11 cellular contexts compared by ENCODE assay signal in genomic region chr5:95729115-95730010, GRCh38. TPM values are rescaled to one million over a fixed set of nuclear protein-coding genes. Genes with fewer than 3 reads are reported as not detected.
DNase-seq lines count a peak whose midpoint lies in the region; ATAC-seq and TF ChIP-seq lines count a peak whose summit lies in the region.
"Had no signal": no experiment of that assay in that cellular context is flagged by ENCODE, and none has a peak within 500 bp of the region (broad histone marks: within the 10 kb centered on the region; RNA-seq: fewer than 3 reads in every experiment).

No MANE protein-coding gene starts in this region.

- TF ChIP-seq CTCF in heart right ventricle (IDR thresholded peaks at IDR 0.05) (no peak), transverse colon (IDR thresholded peaks at IDR 0.05) (no peak)

- DNase-seq in heart right ventricle: no peak
- DNase-seq in right cardiac atrium: no peak
- DNase-seq in naive thymus-derived CD4-positive, alpha-beta T cell: no peak
- no peak for DNase-seq in transverse colon
- DNase-seq in NCI-H2227 (lab: John Stamatoyannopoulos, UW; ENCODE audit: unreplicated experiment): no peak
- no peak for DNase-seq in activated CD4-positive, alpha-beta memory T cell treated with anti-CD3 and anti-CD28 coated beads for 36 hours
- DNase-seq in aorta: no peak
- DNase-seq: activated CD4-positive, CD25-positive, alpha-beta regulatory T cell; activated naive CD8-positive, alpha-beta T cell treated with anti-CD3 and anti-CD28 coated beads, Interleukin-2, amount 50 U/mL, for 24 hours; NCI-H1436 had no signal

- peaks cover 6 to 77% (median 9%) of the 10 kb centered on the region in 5 donors for H3K27me3 Mint-ChIP-seq in naive thymus-derived CD4-positive, alpha-beta T cell
- H3K27me3 Mint-ChIP-seq in activated CD4-positive, alpha-beta memory T cell treated with anti-CD3 and anti-CD28 coated beads for 36 hours: peaks cover 38% of the 10 kb centered on the region

- H3K27ac ChIP-seq in heart right ventricle (peak overlapping the region in 8 of 10 donors; percentile 2 to 97 (median 93)), right cardiac atrium (ENCODE audit: low read length) (no peak overlapping the region), angular gyrus (ENCODE audit: low read depth, low read length) (peak overlapping the region; percentile 90), transverse colon (peak overlapping the region; percentile 93 to 95 (median 94)), aorta (ENCODE audit: low read depth in 1 of 2, low read length in 2 of 2) (no peak overlapping the region)
- H3K27ac ChIP-seq in naive thymus-derived CD4-positive, alpha-beta T cell (ENCODE audit: low read depth, low read length): no peak overlapping the region

- no peak for TF ChIP-seq EP300 in transverse colon (IDR thresholded peaks at IDR 0.05; ENCODE audit: low read depth)

- no peak for ATAC-seq in heart right ventricle
- no peak for ATAC-seq in right cardiac atrium
- ATAC-seq in naive thymus-derived CD4-positive, alpha-beta T cell: no peak
- no peak for ATAC-seq in aorta (ENCODE audit: low FRiP score)

- WGBS in heart right ventricle, 2 donors: 93 to 95% methylated on average over 8 of the region's 8 CpGs
- WGBS in right cardiac atrium: 93% methylated on average over 8 of the region's 8 CpGs
- 89 to 96% methylated on average over 6 to 8 of the region's 8 CpGs for WGBS in transverse colon (ENCODE audit: low coverage in 1 of 2), 2 donors
- WGBS in aorta, 2 donors: 97% methylated on average over 8 of the region's 8 CpGs

- intact Hi-C loops in heart right ventricle (cut with DNase I) (loop anchor here (2.0 to 10.0 kb wide), 7 partner anchors 43 to 118 kb away; partner anchors contain the start of gene RFESD (in 3 of the 10)), right cardiac atrium (cut with DNase I) (loop anchor here (5.0 to 10.0 kb wide), 4 partner anchors 62 to 82 kb away; partner anchors contain the start of gene RFESD (in 1 of the 4)), transverse colon (cut with DNase I; ENCODE audit: low total_unique reads) (loop anchor here (10.0 kb wide), 1 partner anchor 65 kb away; no protein-coding TSS in a partner anchor), aorta (cut with DNase I) (loop anchor here in 1 of 2 donors (5.0 to 10.0 kb wide), 2 partner anchors 65 to 118 kb away; no protein-coding TSS in a partner anchor)
- intact Hi-C loops in naive thymus-derived CD4-positive, alpha-beta T cell (cut with micrococcal nuclease): loop anchor here (2.0 to 5.0 kb wide), 6 partner anchors 31 to 175 kb away; partner anchors contain the start of genes RFESD (in 2 of the 2), ARSK (in 1 of the 2) and SKIC3 (in 1 of the 2)
- intact Hi-C loops in activated CD4-positive, alpha-beta memory T cell treated with anti-CD3 and anti-CD28 coated beads for 36 hours (cut with micrococcal nuclease): no loop called here

- no peaks in the 10 kb centered on the region for H3K9me3 ChIP-seq in heart right ventricle
- no peaks in the 10 kb centered on the region for H3K9me3 ChIP-seq in right cardiac atrium (ENCODE audit: control insufficient read depth, low read length)
- H3K9me3 ChIP-seq in naive thymus-derived CD4-positive, alpha-beta T cell (ENCODE audit: control insufficient read depth in 2 of 3, low read length in 3 of 3): no peaks in the 10 kb centered on the region
- H3K9me3 ChIP-seq in transverse colon: no peaks in the 10 kb centered on the region
- H3K9me3 ChIP-seq in aorta (ENCODE audit: control insufficient read depth, low read length): no peaks in the 10 kb centered on the region

- H3K27me3 ChIP-seq in heart right ventricle (peaks cover 0 to 9% (median 0%) of the 10 kb centered on the region in 7 donors), right cardiac atrium (ENCODE audit: control insufficient read depth, insufficient read depth) (no peaks in the 10 kb centered on the region), transverse colon (no peaks in the 10 kb centered on the region), aorta (ENCODE audit: control insufficient read depth in 1 of 2, insufficient read depth in 2 of 2, low read length in 1 of 2) (no peaks in the 10 kb centered on the region)
- H3K27me3 ChIP-seq in naive thymus-derived CD4-positive, alpha-beta T cell (ENCODE audit: control insufficient read depth in 2 of 2, insufficient read depth in 2 of 2, low read length in 2 of 2): peaks cover 4 to 6% of the 10 kb centered on the region in 2 donors

- H3K4me3 ChIP-seq in heart right ventricle (peak overlapping the region in 1 of 10 donors; percentile 80), right cardiac atrium (ENCODE audit: low read length) (no peak overlapping the region), transverse colon (no peak overlapping the region), aorta (ENCODE audit: low read length in 2 of 2) (no peak overlapping the region)
- no peak overlapping the region for H3K4me3 ChIP-seq in naive thymus-derived CD4-positive, alpha-beta T cell (ENCODE audit: low read length)

- no peaks in the 10 kb centered on the region for H3K9me3 Mint-ChIP-seq in naive thymus-derived CD4-positive, alpha-beta T cell
- no peaks in the 10 kb centered on the region for H3K9me3 Mint-ChIP-seq in activated CD4-positive, alpha-beta memory T cell treated with anti-CD3 and anti-CD28 coated beads for 36 hours
- H3K9me3 Mint-ChIP-seq: activated naive CD8-positive, alpha-beta T cell treated with anti-CD3 and anti-CD28 coated beads, Interleukin-2, amount 50 U/mL, for 24 hours had no signal

- peak overlapping the region in 6 of 9 donors; percentile 13 to 84 (median 56) for H3K27ac Mint-ChIP-seq in naive thymus-derived CD4-positive, alpha-beta T cell
- no peak overlapping the region for H3K27ac Mint-ChIP-seq in activated CD4-positive, alpha-beta memory T cell treated with anti-CD3 and anti-CD28 coated beads for 36 hours
- H3K27ac Mint-ChIP-seq: activated naive CD8-positive, alpha-beta T cell treated with anti-CD3 and anti-CD28 coated beads, Interleukin-2, amount 50 U/mL, for 24 hours had no signal

- H3K4me1 ChIP-seq in heart right ventricle (peaks cover 0 to 63% (median 45%) of the 10 kb centered on the region in 9 donors), right cardiac atrium (ENCODE audit: control insufficient read depth, insufficient read depth, low read length) (peaks cover 2% of the 10 kb centered on the region), transverse colon (peaks cover 4 to 74% (median 31%) of the 10 kb centered on the region in 4 donors), aorta (ENCODE audit: control insufficient read depth in 1 of 2, insufficient read depth in 2 of 2, low read length in 2 of 2) (no peaks in the 10 kb centered on the region)
- H3K4me1 ChIP-seq in naive thymus-derived CD4-positive, alpha-beta T cell (ENCODE audit: control insufficient read depth in 2 of 2, insufficient read depth in 2 of 2, low read length in 2 of 2): peaks cover 0 to 20% of the 10 kb centered on the region in 2 donors

- CTCF ChIA-PET in naive thymus-derived CD4-positive, alpha-beta T cell (lab: Charles Lee): no interaction called here
- CTCF ChIA-PET in activated CD4-positive, alpha-beta memory T cell treated with anti-CD3 and anti-CD28 coated beads for 36 hours (lab: Charles Lee): interaction anchor here (1.6 kb wide), 1 partner anchor 118 kb away, joined by 4 read pairs; no protein-coding TSS in a partner anchor

- POLR2A ChIA-PET in naive thymus-derived CD4-positive, alpha-beta T cell (lab: Charles Lee): no interaction called here
- POLR2A ChIA-PET in activated CD4-positive, alpha-beta memory T cell treated with anti-CD3 and anti-CD28 coated beads for 36 hours (lab: Charles Lee): no interaction called here

- H3K4me3 Mint-ChIP-seq in naive thymus-derived CD4-positive, alpha-beta T cell: peak overlapping the region in 9 of 10 donors; percentile 64 to 94 (median 85)
- no peak overlapping the region for H3K4me3 Mint-ChIP-seq in activated CD4-positive, alpha-beta memory T cell treated with anti-CD3 and anti-CD28 coated beads for 36 hours

- H3K36me3 ChIP-seq in heart right ventricle: no peaks in the 10 kb centered on the region
- no peaks in the 10 kb centered on the region for H3K36me3 ChIP-seq in naive thymus-derived CD4-positive, alpha-beta T cell (ENCODE audit: control insufficient read depth in 2 of 3, insufficient read depth in 3 of 3, low read length in 3 of 3)
- H3K36me3 ChIP-seq in transverse colon: no peaks in the 10 kb centered on the region
- no peaks in the 10 kb centered on the region for H3K36me3 ChIP-seq in aorta (ENCODE audit: control insufficient read depth in 1 of 2, insufficient read depth in 2 of 2, low read length in 1 of 2)

- no peaks in the 10 kb centered on the region for H3K36me3 Mint-ChIP-seq in naive thymus-derived CD4-positive, alpha-beta T cell
- H3K36me3 Mint-ChIP-seq in activated CD4-positive, alpha-beta memory T cell treated with anti-CD3 and anti-CD28 coated beads for 36 hours: no peaks in the 10 kb centered on the region

- in situ Hi-C loops in transverse colon (cut with MboI; ENCODE audit: low pct_ligation_motif_present in 1 of 4, low pct_unique_long_range_greater_than_20kb in 1 of 4, low sequenced_read_pairs in 3 of 4): loop anchor here in 1 of 4 donors (10.0 kb wide), 1 partner anchor 65 kb away; no protein-coding TSS in a partner anchor

- H3K4me1 Mint-ChIP-seq in naive thymus-derived CD4-positive, alpha-beta T cell: peaks cover 28 to 86% (median 58%) of the 10 kb centered on the region in 7 donors
- peaks cover 12% of the 10 kb centered on the region for H3K4me1 Mint-ChIP-seq in activated CD4-positive, alpha-beta memory T cell treated with anti-CD3 and anti-CD28 coated beads for 36 hours (ENCODE audit: low read depth)

- TF ChIP-seq POLR2A in transverse colon (IDR thresholded peaks at IDR 0.05): no peak

RNA-seq across cellular contexts. Expression of gene RHOBTB3, which starts 1.8 kb away (rescaled TPM):
- 100 to 1,000 TPM in 2 of 10 donors, 10 to 100 TPM in 8; 73.1 to 124 (median 94.4) TPM for total RNA-seq in heart right ventricle
- 10 to 100 TPM; 15.0 to 30.4 TPM for polyA plus RNA-seq in heart right ventricle
- 100 to 1,000 TPM in 3 of 4 donors, 10 to 100 TPM in 1; 84.7 to 115 (median 104) TPM for total RNA-seq in right cardiac atrium
- 32.7 TPM for polyA plus RNA-seq in right cardiac atrium
- total RNA-seq in naive thymus-derived CD4-positive, alpha-beta T cell: 1 to 10 TPM in 4 of 5 experiments, under 1 TPM in 1; 0.24 to 9.6 (median 1.6) TPM
- polyA plus RNA-seq in naive thymus-derived CD4-positive, alpha-beta T cell: 1 to 10 TPM; 4.6 to 7.7 TPM
- 100 to 1,000 TPM in 1 of 4 donors, 10 to 100 TPM in 3; 53.0 to 143 (median 84.2) TPM for total RNA-seq in transverse colon
- under 1 TPM; 0.75 to 0.97 TPM for total RNA-seq in activated CD4-positive, alpha-beta memory T cell treated with anti-CD3 and anti-CD28 coated beads for 36 hours
- 10 to 100 TPM; 36.8 to 53.2 TPM for total RNA-seq in aorta
- 10 to 100 TPM; 11.8 to 13.4 TPM for polyA plus RNA-seq in aorta

RNA-seq across cellular contexts. Expression of gene SPATA9, which starts 46.6 kb away (rescaled TPM):
- total RNA-seq in heart right ventricle (not detected), right cardiac atrium (under 1 TPM; 0.11 to 0.59 (median 0.49) TPM), transverse colon (1 to 10 TPM in 1 of 4 donors, under 1 TPM in 1, not detected in 2; 0.82 to 1.5 TPM), aorta (under 1 TPM; 0.45 to 0.60 TPM)
- polyA plus RNA-seq in heart right ventricle (under 1 TPM; 0.13 to 0.59 TPM), right cardiac atrium (0.25 TPM), aorta (under 1 TPM in 1 of 2 donors, not detected in 1; 0.38 TPM)
- total RNA-seq in naive thymus-derived CD4-positive, alpha-beta T cell: under 1 TPM in 1 of 5 experiments, not detected in 4; 0.66 TPM
- polyA plus RNA-seq in naive thymus-derived CD4-positive, alpha-beta T cell: not detected
- not detected for total RNA-seq in activated CD4-positive, alpha-beta memory T cell treated with anti-CD3 and anti-CD28 coated beads for 36 hours

Comparison
In these comparisons a context has a peak if more than half of its experiments do, and no peak if none do; other contexts are left out.
1. H3K27ac ChIP-seq: peak in heart right ventricle (8 of 10), angular gyrus (single experiment) and transverse colon (4 of 4); none in right cardiac atrium (single experiment), naive thymus-derived CD4-positive, alpha-beta T cell (single experiment) and aorta (0 of 2).